ENCODE assay signal across 15 cellular contexts in the genomic region with DNA sequence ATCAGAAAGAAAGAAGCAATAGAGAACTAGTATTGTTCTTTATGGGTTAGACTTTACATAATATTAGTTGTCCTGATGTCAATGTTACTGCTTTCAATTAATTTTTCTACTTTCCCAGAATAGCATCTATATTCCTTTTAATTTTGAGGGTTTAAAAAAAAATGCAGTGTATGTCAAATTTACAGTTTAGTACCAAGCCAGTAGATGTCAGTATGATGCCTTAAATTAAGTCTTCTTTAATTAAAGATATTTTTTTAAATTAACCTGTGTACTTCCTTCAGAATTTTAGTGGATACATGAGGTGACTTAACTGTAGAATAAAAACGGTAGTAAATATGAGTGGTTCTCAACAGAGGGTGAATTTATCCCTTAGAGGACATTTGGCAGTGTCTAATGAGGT. TPM values are rescaled to one million over a fixed set of nuclear protein-coding genes. Genes with fewer than 3 reads are reported as not detected.
DNase-seq lines count a peak whose midpoint lies in the region; ATAC-seq, FAIRE-seq and TF ChIP-seq lines count a peak whose summit lies in the region.
"Had no signal": no experiment of that assay in that cellular context is flagged by ENCODE, and none has a peak within 500 bp of the region (broad histone marks: within the 10 kb centered on the region; RNA-seq: fewer than 3 reads in every experiment).

No MANE protein-coding gene starts in this region.

- no peaks in the 10 kb centered on the region for H3K9me3 ChIP-seq in spleen
- H3K9me3 ChIP-seq: mucosa of descending colon, upper lobe of left lung had no signal

- no peaks in the 10 kb centered on the region for H3K4me1 ChIP-seq in GM23338 (ENCODE audit: insufficient read depth)
- no peaks in the 10 kb centered on the region for H3K4me1 ChIP-seq in spleen
- H3K4me1 ChIP-seq: upper lobe of left lung had no signal

- H3K27ac Mint-ChIP-seq in GM23338, result no peak overlapping the region
- H3K27ac Mint-ChIP-seq: activated naive CD4-positive, alpha-beta T cell treated with anti-CD3 and anti-CD28 coated beads for 36 hours had no signal

- no peak overlapping the region for H3K27ac ChIP-seq in GM23338 (ENCODE audit: low read depth)
- no peak overlapping the region for H3K27ac ChIP-seq in RWPE1
- no peak overlapping the region for H3K27ac ChIP-seq in spleen
- H3K27ac ChIP-seq: upper lobe of left lung had no signal

- intact Hi-C loops in spleen (cut with DNase I; ENCODE audit: low total_unique reads), result no loop called here

- peaks cover 2% of the 10 kb centered on the region for H3K27me3 Mint-ChIP-seq in GM23338 (ENCODE audit: insufficient read depth, low read depth, poor library complexity)

- no peak for ATAC-seq in GM23338
- no peak for ATAC-seq in GM19035 (IDR thresholded peaks at IDR 0.05; ENCODE audit: unreplicated experiment)
- ATAC-seq: mucosa of descending colon, sciatic nerve had no signal

- peaks cover 61% of the 10 kb centered on the region for H3K36me3 Mint-ChIP-seq in GM23338 (ENCODE audit: low read depth)

- POLR2A ChIA-PET in RWPE1 (lab: Yijun Ruan, JAX; ENCODE audit: low non-redundant PET), result no interaction called here

- H3K36me3 ChIP-seq in GM23338 (ENCODE audit: insufficient read depth) (peaks cover 54% of the 10 kb centered on the region), spleen (peaks cover 2 to 100% (median 74%) of the 10 kb centered on the region in 6 donors)

- H3K27me3 ChIP-seq in GM23338 (ENCODE audit: insufficient read depth) (no peaks in the 10 kb centered on the region), spleen (replicated peaks in 1 of 7) (no peaks in the 10 kb centered on the region)
- H3K27me3 ChIP-seq: upper lobe of left lung had no signal

- no peaks in the 10 kb centered on the region for H3K4me1 Mint-ChIP-seq in GM23338

- H3K4me3 ChIP-seq in GM23338, result no peak overlapping the region
- no peak overlapping the region for H3K4me3 ChIP-seq in fibroblast of mammary gland (ENCODE audit: control insufficient read depth, low read depth, low read length)
- no peak overlapping the region for H3K4me3 ChIP-seq in spleen
- H3K4me3 ChIP-seq: mucosa of descending colon, upper lobe of left lung had no signal

- TF ChIP-seq CTCF in GM23338 (conservative IDR thresholded peaks at IDR 0.05; ENCODE audit: low read depth in 2 of 2) (peak in 1 of 2 experiments; percentile 48; a peak in 3 of 4 replicates), RWPE1 (conservative IDR thresholded peaks at IDR 0.05; ENCODE audit: low read depth) (0 out of 2 replicates have a peak, but pooled peaks have one; percentile 11), fibroblast of mammary gland (conservative IDR thresholded peaks at IDR 0.05; ENCODE audit: control insufficient read depth, insufficient read depth, low read depth, low read length) (peak; percentile 16), GM20000 (IDR thresholded peaks at IDR 0.05; ENCODE audit: extremely low read depth, missing control alignments) (no peak), spleen (IDR thresholded peaks at IDR 0.05 in 8 of 11, conservative IDR thresholded peaks at IDR 0.05 in 3 of 11) (no peak)

- H4K20me1 ChIP-seq in GM23338 (replicated peaks; ENCODE audit: insufficient read depth), result no peaks in the 10 kb centered on the region; the same call in 1 of the 2 replicates

- DNase-seq in GM23338 (ENCODE audit: low spot score), result peak; percentile 11
- no peak for DNase-seq in RWPE1 (ENCODE audit: low spot score)
- DNase-seq in fibroblast of mammary gland (ENCODE audit: low read depth), result peak; percentile 33
- no peak for DNase-seq in GM20000 (ENCODE audit: low spot score)
- DNase-seq in DMS153 (lab: John Stamatoyannopoulos, UW), result no peak
- DNase-seq in spleen, result no peak
- DNase-seq: activated naive CD4-positive, alpha-beta T cell treated with anti-CD3 and anti-CD28 coated beads for 36 hours; C1 segment of cervical spinal cord; mucosa of descending colon; NCI-H1092 treated with DMSO at 0.1 percent for 48 hours; T-helper 1 cell; upper lobe of left lung had no signal

- peak; percentile 59 for FAIRE-seq in A204.1 (lab: Jason Lieb, UNC)

- no peak for TF ChIP-seq POLR2A in spleen (IDR thresholded peaks at IDR 0.05)

- H3F3A ChIP-seq in GM23338 (replicated peaks; ENCODE audit: low read depth), result peaks cover 27% of the 10 kb centered on the region

- H3K79me2 ChIP-seq in GM23338 (replicated peaks; ENCODE audit: insufficient read depth), result no peaks in the 10 kb centered on the region; the same call in 1 of the 2 replicates

- CTCF ChIA-PET in RWPE1 (lab: Yijun Ruan, JAX), result no interaction called here

- H2AFZ ChIP-seq in GM23338, result no peak overlapping the region

- H3K9me3 Mint-ChIP-seq in GM23338, result no peaks in the 10 kb centered on the region
- H3K9me3 Mint-ChIP-seq: activated naive CD4-positive, alpha-beta T cell treated with anti-CD3 and anti-CD28 coated beads for 36 hours had no signal

- no peaks in the 10 kb centered on the region for H3K9me2 ChIP-seq in GM23338 (ENCODE audit: insufficient read depth)

- no peak overlapping the region for H3K4me3 Mint-ChIP-seq in GM23338
- H3K4me3 Mint-ChIP-seq: activated naive CD4-positive, alpha-beta T cell treated with anti-CD3 and anti-CD28 coated beads for 36 hours had no signal

- H3K4me2 ChIP-seq in GM23338, result no peak overlapping the region

- WGBS in spleen, 5 donors, result 67 to 94% (median 82%) methylated on average over 1 of the region's 1 CpG

TF ChIP-seq in GM23338, 12 proteins besides CTCF, POLR2A, EP300 and RAD21 (continues in another document):
- TF ChIP-seq REST (IDR thresholded peaks at IDR 0.05; ENCODE audit: unreplicated experiment) (no peak), JUNB (IDR thresholded peaks at IDR 0.05; ENCODE audit: unreplicated experiment) (no peak), EZH2phosphoT487 (IDR thresholded peaks at IDR 0.05; ENCODE audit: unreplicated experiment) (no peak), ZNF114 (CRISPR knock-in tag; IDR thresholded peaks at IDR 0.05) (no peak), NANOG (IDR thresholded peaks at IDR 0.05; ENCODE audit: borderline replicate concordance) (no peak), ZNF331 (CRISPR knock-in tag; IDR thresholded peaks at IDR 0.05; ENCODE audit: low read depth) (no peak), STAT1 (IDR thresholded peaks at IDR 0.05; ENCODE audit: unreplicated experiment) (no peak)

RNA-seq across cellular contexts. Expression of gene STOX1, which starts 35.2 kb away (rescaled TPM):
- total RNA-seq in GM23338 (2014; rRNA removed; shearing (Covaris generic)), result 2.2 and 2.7 TPM in 2 replicates
- polyA plus RNA-seq in GM23338 (2016; fragmentation: Nextera tagmentation; extraction: Ambion mirVana), result 1.6 and 1.7 TPM in 2 replicates
- 1 to 10 TPM in 1 of 7 donors, under 1 TPM in 5, not detected in 1; 0.11 to 2.2 (median 0.80) TPM for total RNA-seq in spleen
- polyA plus RNA-seq in spleen, result under 1 TPM; 0.26 to 0.29 (median 0.28) TPM

Comparison
In these comparisons a context has a peak if more than half of its experiments do, and no peak if none do; other contexts are left out.
1. DNase-seq: peak in GM23338 (single experiment) and fibroblast of mammary gland (single experiment); none in RWPE1 (single experiment), GM20000 (single experiment), DMS153 (single experiment) and spleen (single experiment).
2. CTCF ChIP-seq: peak in RWPE1 (single experiment) and fibroblast of mammary gland (single experiment); none in GM20000 (single experiment) and spleen (0 of 11).